ENCODE assay signal across 7 cellular contexts in the genomic region with DNA sequence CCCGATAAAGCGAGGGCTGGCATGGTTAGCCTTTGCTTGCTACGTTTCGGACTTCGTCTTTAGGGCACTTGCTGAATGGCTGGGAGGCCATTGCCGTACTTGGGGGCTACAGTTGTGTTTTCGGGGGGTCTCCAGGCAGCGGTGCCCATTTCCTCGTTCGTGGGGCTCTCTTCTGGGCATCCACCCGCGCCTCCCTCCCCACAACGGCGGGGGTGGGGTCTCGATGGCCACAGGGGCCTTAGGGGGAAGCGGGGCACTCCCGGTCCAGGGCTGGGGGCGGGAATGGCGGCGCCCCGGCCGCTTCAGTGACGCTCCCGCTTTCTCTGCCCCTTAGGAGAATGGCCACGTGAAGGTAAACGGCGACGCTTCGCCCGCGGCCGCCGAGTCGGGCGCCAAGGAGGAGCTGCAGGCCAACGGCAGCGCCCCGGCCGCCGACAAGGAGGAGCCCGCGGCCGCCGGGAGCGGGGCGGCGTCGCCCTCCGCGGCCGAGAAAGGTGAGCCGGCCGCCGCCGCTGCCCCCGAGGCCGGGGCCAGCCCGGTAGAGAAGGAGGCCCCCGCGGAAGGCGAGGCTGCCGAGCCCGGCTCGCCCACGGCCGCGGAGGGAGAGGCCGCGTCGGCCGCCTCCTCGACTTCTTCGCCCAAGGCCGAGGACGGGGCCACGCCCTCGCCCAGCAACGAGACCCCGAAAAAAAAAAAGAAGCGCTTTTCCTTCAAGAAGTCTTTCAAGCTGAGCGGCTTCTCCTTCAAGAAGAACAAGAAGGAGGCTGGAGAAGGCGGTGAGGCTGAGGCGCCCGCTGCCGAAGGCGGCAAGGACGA. TPM values are rescaled to one million over a fixed set of nuclear protein-coding genes. Genes with fewer than 3 reads are reported as not detected.
DNase-seq lines count a peak whose midpoint lies in the region; ATAC-seq and TF ChIP-seq lines count a peak whose summit lies in the region.

No MANE protein-coding gene starts in this region.

- peak overlapping the region; percentile 89 for H3K27ac ChIP-seq in cingulate gyrus (ENCODE audit: low read depth, low read length)

- no peak for TF ChIP-seq CTCF in GM12865 (IDR thresholded peaks at IDR 0.05; ENCODE audit: insufficient read depth, low read depth, low read length, missing control alignments)
- TF ChIP-seq CTCF in LNCaP clone FGC (IDR thresholded peaks at IDR 0.05; ENCODE audit: control insufficient read depth, extremely low read depth, insufficient read depth), result no peak

- intact Hi-C loops in left colon (cut with DNase I, micrococcal nuclease), result loop anchor here in 1 of 2 donors (5.0 kb wide), 1 partner anchor 447 kb away; no protein-coding TSS in a partner anchor

- H3K4me3 ChIP-seq in GM12865 (ENCODE audit: low read depth, low read length) (peak overlapping the region; percentile 86), LNCaP clone FGC (ENCODE audit: low read depth, low read length) (peak overlapping the region; percentile 97)

- DNase-seq in GM12865 (ENCODE audit: low read depth) (peak; percentile 20), LNCaP clone FGC (ENCODE audit: low read depth) (no peak), left colon (peak in 1 of 2 donors; percentile 53), LoVo (ENCODE audit: low spot score) (no peak)
- no peak for DNase-seq in stimulated activated naive CD8-positive, alpha-beta T cell treated with anti-CD3 and anti-CD28 coated beads, Interleukin-15, amount 100 ng/mL, for 72 hours

- ATAC-seq in left colon, result peak; percentile 5
- ATAC-seq in stimulated activated naive CD8-positive, alpha-beta T cell treated with anti-CD3 and anti-CD28 coated beads, Interleukin-15, amount 100 ng/mL, for 72 hours, result no peak
- no peak for ATAC-seq in HG02981 (IDR thresholded peaks at IDR 0.05; ENCODE audit: unreplicated experiment)

- H3K27ac Mint-ChIP-seq in stimulated activated naive CD8-positive, alpha-beta T cell treated with anti-CD3 and anti-CD28 coated beads, Interleukin-15, amount 100 ng/mL, for 72 hours, result no peak overlapping the region

- peaks cover 8% of the 10 kb centered on the region for H3K27me3 Mint-ChIP-seq in stimulated activated naive CD8-positive, alpha-beta T cell treated with anti-CD3 and anti-CD28 coated beads, Interleukin-15, amount 100 ng/mL, for 72 hours

- H3K4me3 Mint-ChIP-seq in stimulated activated naive CD8-positive, alpha-beta T cell treated with anti-CD3 and anti-CD28 coated beads, Interleukin-15, amount 100 ng/mL, for 72 hours, result peak overlapping the region; percentile 67 to 75

- peaks cover 3% of the 10 kb centered on the region for H3K4me1 Mint-ChIP-seq in stimulated activated naive CD8-positive, alpha-beta T cell treated with anti-CD3 and anti-CD28 coated beads, Interleukin-15, amount 100 ng/mL, for 72 hours

- H3K9me3 Mint-ChIP-seq in stimulated activated naive CD8-positive, alpha-beta T cell treated with anti-CD3 and anti-CD28 coated beads, Interleukin-15, amount 100 ng/mL, for 72 hours, result no peaks in the 10 kb centered on the region

RNA-seq across cellular contexts. Expression of a gene that starts 2.4 kb away (rescaled TPM):
- 100 to 1,000 TPM; 142 to 223 TPM for total RNA-seq in left colon
